ENCODE assay signal across 1 cellular context in genomic region chr11:44675906-44676305, GRCh38.
TF ChIP-seq lines count a peak whose summit lies in the region.

No MANE protein-coding gene starts in this region.

TF ChIP-seq in H1, 55 proteins besides CTCF, POLR2A, EP300 and RAD21:
- no peak for TF ChIP-seq BACH1 (IDR thresholded peaks at IDR 0.05; ENCODE audit: low read length)
- no peak for TF ChIP-seq CHD1 (IDR thresholded peaks at IDR 0.05; ENCODE audit: low read depth, low read length)
- TF ChIP-seq SRF (IDR thresholded peaks at IDR 0.05; ENCODE audit: low read depth, low read length): no peak
